Comparison of ENCODE assay signal across 8 cellular contexts in the genomic region with DNA sequence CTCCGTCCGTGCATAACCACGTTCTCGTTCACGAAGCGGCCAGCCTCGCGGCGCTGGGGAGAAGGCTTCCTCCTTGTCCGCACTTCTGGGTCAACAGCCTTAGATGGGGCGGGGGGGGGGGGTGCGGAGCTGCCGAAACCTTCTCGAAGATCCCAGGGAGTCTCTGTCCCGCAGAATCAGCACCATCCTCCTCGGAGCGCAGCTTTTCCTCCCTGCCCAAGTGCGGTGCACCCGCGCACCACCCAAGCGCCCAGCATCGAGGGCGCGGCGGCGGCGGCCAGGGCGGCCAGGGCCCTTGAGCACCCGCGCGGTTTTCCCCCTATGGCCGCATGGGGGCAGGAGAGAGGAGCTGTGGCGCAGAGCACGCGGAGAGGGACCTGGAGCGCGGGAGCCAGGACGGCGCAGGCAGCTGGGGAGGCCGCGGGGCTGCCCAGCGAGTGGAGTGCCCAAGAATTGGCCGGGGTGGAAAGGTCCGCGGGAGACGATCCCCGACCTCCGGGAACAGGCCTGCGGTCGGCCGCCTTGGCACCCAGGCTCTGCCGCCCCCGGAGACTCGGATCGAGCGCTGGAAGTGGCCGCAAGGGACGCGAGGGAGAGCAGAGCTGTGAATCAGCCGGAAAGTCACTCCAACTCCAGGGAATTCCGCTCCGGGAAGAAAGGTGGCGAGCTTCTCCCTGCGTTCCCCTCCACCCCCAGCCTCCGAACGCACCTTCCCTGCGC. TPM values are rescaled to one million over a fixed set of nuclear protein-coding genes. Genes with fewer than 3 reads are reported as not detected.
DNase-seq lines count a peak whose midpoint lies in the region; ATAC-seq and TF ChIP-seq lines count a peak whose summit lies in the region.

No MANE protein-coding gene starts in this region.

- intact Hi-C loops in PC-9 (cut with micrococcal nuclease; ENCODE audit: unreplicated experiment) = loop anchor here (1.0 to 5.0 kb wide), 6 partner anchors 87 to 295 kb away; partner anchors contain the start of gene BTF3

- peak; percentile 83 for ATAC-seq in HG03442 (IDR thresholded peaks at IDR 0.05; ENCODE audit: unreplicated experiment)

- peak overlapping the region; percentile 80 for H3K4me3 Mint-ChIP-seq in neural progenitor cell

- H3K9me3 ChIP-seq in PC-9 (ENCODE audit: insufficient read depth, low read depth) (no peaks in the 10 kb centered on the region), neural progenitor cell (ENCODE audit: low read depth) (no peaks in the 10 kb centered on the region)

- TF ChIP-seq CTCF in PC-9 (conservative IDR thresholded peaks at IDR 0.05) (peak; percentile 89), foreskin fibroblast (IDR thresholded peaks at IDR 0.05; ENCODE audit: low read depth, low read length) (peak; percentile 71), neural progenitor cell (IDR thresholded peaks at IDR 0.05) (peak; percentile 81)

- H3K79me2 ChIP-seq in PC-9 (ENCODE audit: low read depth) (no peaks in the 10 kb centered on the region), neural progenitor cell (ENCODE audit: low read depth) (no peaks in the 10 kb centered on the region)

- H3K9ac ChIP-seq in neural progenitor cell = no peak overlapping the region

- POLR2A ChIA-PET in PC-9 (lab: Charles Lee; ENCODE audit: unreplicated experiment) = interaction anchor here (0.6 to 0.7 kb wide), 4 partner anchors 28 to 1998 kb away, joined by 4 to 11 read pairs (median 4); no protein-coding TSS in a partner anchor

- H4K20me1 ChIP-seq in PC-9 (ENCODE audit: insufficient read depth) (no peaks in the 10 kb centered on the region), neural progenitor cell (ENCODE audit: low read depth) (peaks cover 6% of the 10 kb centered on the region)

- H3K4me1 ChIP-seq in PC-9 (replicated peaks; ENCODE audit: insufficient read depth) = 0 out of 2 replicates have a peak, but pooled peaks cover 4% of the 10 kb centered on the region
- H3K4me1 ChIP-seq in neural progenitor cell = peaks cover 20% of the 10 kb centered on the region

- H3K27me3 ChIP-seq in PC-9 (ENCODE audit: insufficient read depth, low read depth) = no peaks in the 10 kb centered on the region
- peaks cover 77% of the 10 kb centered on the region for H3K27me3 ChIP-seq in neural progenitor cell

- CTCF ChIA-PET in PC-9 (lab: Charles Lee) = interaction anchor here (0.5 to 2.0 kb wide), 22 partner anchors 10 to 307 kb away, joined by 3 to 19 read pairs (median 3); no protein-coding TSS in a partner anchor

- peak overlapping the region; percentile 96 for H3K4me2 ChIP-seq in PC-9
- H3K4me2 ChIP-seq in neural progenitor cell = peak overlapping the region; percentile 86

- no peaks in the 10 kb centered on the region for H3K36me3 ChIP-seq in PC-9 (ENCODE audit: low read depth)
- no peaks in the 10 kb centered on the region for H3K36me3 ChIP-seq in neural progenitor cell

- peaks cover 9% of the 10 kb centered on the region for H3K4me1 Mint-ChIP-seq in neural progenitor cell

- H3F3A ChIP-seq in PC-9 (ENCODE audit: insufficient read depth, low read depth) (peaks cover 8% of the 10 kb centered on the region; the same call in 1 of the 2 replicates), neural progenitor cell (ENCODE audit: low read depth) (peaks cover 24% of the 10 kb centered on the region)

- H3K9me2 ChIP-seq in PC-9 (ENCODE audit: insufficient read depth) = no peaks in the 10 kb centered on the region

- H2AFZ ChIP-seq in PC-9 (peak overlapping the region; percentile 83), neural progenitor cell (replicated peaks) (peak overlapping the region; percentile 91)

- DNase-seq in SIG-M5 treated with dmso at 0.1 percent for 504 hours (lab: John Stamatoyannopoulos, UW; ENCODE audit: unreplicated experiment) = peak; percentile 52
- DNase-seq in SIG-M5 (lab: John Stamatoyannopoulos, UW) = no peak
- DNase-seq in PC-9 = peak; percentile 58 to 85
- DNase-seq in activated effector memory CD4-positive, alpha-beta T cell treated with anti-CD3 and anti-CD28 coated beads, Interleukin-2, amount 50 U/mL, for 16 hours = peak; percentile 82
- DNase-seq in foreskin fibroblast = peak; percentile 75 to 93
- DNase-seq in neural progenitor cell (ENCODE audit: low spot score) = peak; percentile 91
- DNase-seq in stromal cell of bone marrow (ENCODE audit: low read depth) = peak; percentile 55

- H3K27ac Mint-ChIP-seq in neural progenitor cell = no peak overlapping the region

- peak overlapping the region; percentile 64 for H3K27ac ChIP-seq in PC-9
- H3K27ac ChIP-seq in neural progenitor cell = no peak overlapping the region

- no peaks in the 10 kb centered on the region for H3K36me3 Mint-ChIP-seq in neural progenitor cell

- TSS peak; percentile 52 for BruUV-seq in PC-9 (replicated peaks; lab: Mats Ljungman, UMichigan)

- H3K4me3 ChIP-seq in PC-9 (peak overlapping the region; percentile 79), foreskin fibroblast (ENCODE audit: low read depth in 1 of 2, low read length in 2 of 2) (peak overlapping the region; percentile 48 to 51), neural progenitor cell (peak overlapping the region; percentile 41)

- peaks cover 50% of the 10 kb centered on the region for H3K27me3 Mint-ChIP-seq in neural progenitor cell (ENCODE audit: insufficient read depth, low read depth)

- no peaks in the 10 kb centered on the region for H3K9me3 Mint-ChIP-seq in neural progenitor cell

RNA-seq across cellular contexts. Expression of gene TMEM174, which starts 43.1 kb away (rescaled TPM):
- total RNA-seq in PC-9 (2021) (not detected in 2 replicates), neural progenitor cell (ENCODE audit: low replicate concordance) (not detected in 2 replicates)
